8 cellular contexts compared by ENCODE assay signal in genomic region chr12:25386823-25387134, GRCh38.
DNase-seq lines count a peak whose midpoint lies in the region; ATAC-seq and TF ChIP-seq lines count a peak whose summit lies in the region.

No MANE protein-coding gene starts in this region.

- peak overlapping the region; percentile 92 for H3K4me3 Mint-ChIP-seq in osteocyte (ENCODE audit: unreplicated experiment)

- no peaks in the 10 kb centered on the region for H3K36me3 ChIP-seq in SK-N-MC (ENCODE audit: insufficient read depth, low read length)

- no peaks in the 10 kb centered on the region for H3K36me3 Mint-ChIP-seq in osteocyte (ENCODE audit: unreplicated experiment)

- DNase-seq in SK-N-MC (ENCODE audit: low read depth, low spot score) = no peak
- no peak for DNase-seq in epithelial cell of esophagus (ENCODE audit: low read depth)
- no peak for DNase-seq in osteocyte (ENCODE audit: extremely low spot score, unreplicated experiment)
- no peak for DNase-seq in GM19238 (ENCODE audit: insufficient read length, low spot score)

- H3K27ac Mint-ChIP-seq in osteocyte (ENCODE audit: unreplicated experiment) = peak overlapping the region; percentile 99

- ATAC-seq in HG02981 (IDR thresholded peaks at IDR 0.05; ENCODE audit: unreplicated experiment) = no peak
- no peak for ATAC-seq in GM18909 (IDR thresholded peaks at IDR 0.05; ENCODE audit: poor library complexity, unreplicated experiment)
- ATAC-seq in GM21515 (IDR thresholded peaks at IDR 0.05; ENCODE audit: unreplicated experiment) = no peak

- no peaks in the 10 kb centered on the region for H3K9me3 ChIP-seq in SK-N-MC (ENCODE audit: low read depth, low read length)

- H3K4me3 ChIP-seq in GM12875 (ENCODE audit: low read depth, low read length) (peak overlapping the region; percentile 61), SK-N-MC (peak overlapping the region; percentile 97), epithelial cell of esophagus (ENCODE audit: low read length) (peak overlapping the region; percentile 82)

- peak overlapping the region; percentile 98 for H3K9ac ChIP-seq in SK-N-MC (ENCODE audit: insufficient read length)

- peak overlapping the region; percentile 95 for H3K27ac ChIP-seq in SK-N-MC

- no peak for TF ChIP-seq CTCF in GM12875 (IDR thresholded peaks at IDR 0.05; ENCODE audit: borderline replicate concordance, insufficient read depth, low read depth, low read length)
- TF ChIP-seq CTCF in epithelial cell of esophagus (IDR thresholded peaks at IDR 0.05; ENCODE audit: insufficient read depth, low read depth, low read length, missing control alignments) = no peak
- TF ChIP-seq CTCF in osteocyte (IDR thresholded peaks at IDR 0.05) = no peak

- H3K4me1 Mint-ChIP-seq in osteocyte (ENCODE audit: unreplicated experiment) = peaks cover 14% of the 10 kb centered on the region

- H3K9me3 Mint-ChIP-seq in osteocyte (ENCODE audit: unreplicated experiment) = no peaks in the 10 kb centered on the region

- no peaks in the 10 kb centered on the region for H3K27me3 Mint-ChIP-seq in osteocyte (ENCODE audit: unreplicated experiment)
